Comparison of ENCODE assay signal across 7 cellular contexts in the genomic region with DNA sequence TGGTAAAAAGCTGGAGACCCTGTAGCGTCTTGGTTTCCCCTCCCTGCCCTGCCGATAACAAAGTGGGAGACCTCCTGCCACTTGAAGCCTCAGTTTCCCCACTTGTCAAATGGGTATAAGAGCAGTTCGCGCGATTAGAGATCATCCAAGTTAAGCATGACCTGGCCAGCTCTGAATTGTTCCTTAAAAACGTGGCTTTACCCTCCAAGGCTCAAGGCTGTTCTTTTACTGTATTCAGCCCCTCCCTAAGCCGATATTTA. TPM values are rescaled to one million over a fixed set of nuclear protein-coding genes. Genes with fewer than 3 reads are reported as not detected.
DNase-seq lines count a peak whose midpoint lies in the region; ATAC-seq, FAIRE-seq and TF ChIP-seq lines count a peak whose summit lies in the region.

No MANE protein-coding gene starts in this region.

- H3K36me3 ChIP-seq in H7 (replicated peaks; ENCODE audit: control insufficient read depth, insufficient read depth, low read length) (peaks cover 9% of the 10 kb centered on the region), psoas muscle (ENCODE audit: insufficient read depth in 1 of 2, low read depth in 1 of 2) (peaks cover 0 to 14% of the 10 kb centered on the region in 2 donors)

- no peak for FAIRE-seq in RCC 7860 (lab: Jason Lieb, UNC)

- peak overlapping the region; percentile 49 for H3K4me3 ChIP-seq in H7 (ENCODE audit: insufficient read depth, low read depth, low read length)
- peak overlapping the region; percentile 99 for H3K4me3 ChIP-seq in epithelial cell of esophagus (ENCODE audit: low read length)
- peak overlapping the region; percentile 87 for H3K4me3 ChIP-seq in psoas muscle

- peak overlapping the region; percentile 92 for H3K27ac ChIP-seq in psoas muscle

- no peaks in the 10 kb centered on the region for H3K27me3 ChIP-seq in H7 (ENCODE audit: control insufficient read depth, insufficient read depth, low read length)
- H3K27me3 ChIP-seq in psoas muscle (ENCODE audit: insufficient read depth in 3 of 3, low read length in 2 of 3): no peaks in the 10 kb centered on the region

- intact Hi-C loops in psoas muscle (cut with DNase I): loop anchor here in 1 of 2 donors (5.0 kb wide), 3 partner anchors 41 to 124 kb away; a partner anchor contains a TSS

- TF ChIP-seq CTCF in epithelial cell of esophagus (IDR thresholded peaks at IDR 0.05; ENCODE audit: insufficient read depth, low read depth, low read length, missing control alignments) (no peak), psoas muscle (IDR thresholded peaks at IDR 0.05) (no peak)

- DNase-seq in H7 (no peak), RCC 7860 (ENCODE audit: low spot score) (peak; percentile 8), epithelial cell of esophagus (ENCODE audit: low read depth) (no peak), psoas muscle (no peak), NK-92 (lab: John Stamatoyannopoulos, UW; ENCODE audit: unreplicated experiment) (no peak), activated gamma-delta T cell (lab: John Stamatoyannopoulos, UW) (no peak), AG08396 (ENCODE audit: low spot score) (no peak)

- WGBS in psoas muscle, 3 donors: 1 to 6% (median 2%) methylated on average over 7 of the region's 7 CpGs

- no peaks in the 10 kb centered on the region for H3K9me3 ChIP-seq in psoas muscle

- ATAC-seq in psoas muscle: no peak

- peaks cover 26% of the 10 kb centered on the region for H3K4me1 ChIP-seq in psoas muscle

RNA-seq across cellular contexts. Expression of a gene that starts 0.4 kb away (rescaled TPM):
- total RNA-seq in H7 (2014; rRNA removed; shearing (Covaris generic)): 34.1 and 48.9 TPM in 2 replicates
- 10 to 100 TPM; 29.0 to 48.1 (median 37.3) TPM for total RNA-seq in psoas muscle
- polyA plus RNA-seq in psoas muscle: 10 to 100 TPM; 17.4 to 31.2 (median 28.6) TPM

RNA-seq across cellular contexts. Expression of a gene that starts 11.2 kb away (rescaled TPM):
- 186 and 218 TPM in 2 replicates for total RNA-seq in H7 (2014; rRNA removed; shearing (Covaris generic))
- 100 to 1,000 TPM in 3 of 4 donors, 10 to 100 TPM in 1; 78.6 to 124 (median 108) TPM for total RNA-seq in psoas muscle
- 100 to 1,000 TPM; 183 to 309 (median 187) TPM for polyA plus RNA-seq in psoas muscle

RNA-seq across cellular contexts. Expression of a gene that starts 14.0 kb away (rescaled TPM):
- 113 and 166 TPM in 2 replicates for total RNA-seq in H7 (2014; rRNA removed; shearing (Covaris generic))
- 10 to 100 TPM; 43.0 to 52.8 (median 51.0) TPM for total RNA-seq in psoas muscle
- 100 to 1,000 TPM in 1 of 3 donors, 10 to 100 TPM in 2; 75.6 to 135 (median 98.5) TPM for polyA plus RNA-seq in psoas muscle

RNA-seq across cellular contexts. Expression of a gene that starts 26.9 kb away (rescaled TPM):
- total RNA-seq in H7 (2014; rRNA removed; shearing (Covaris generic)): 15.3 and 21.2 TPM in 2 replicates
- 1 to 10 TPM; 1.2 to 2.2 (median 1.6) TPM for total RNA-seq in psoas muscle
- 1 to 10 TPM; 4.1 to 9.2 (median 4.4) TPM for polyA plus RNA-seq in psoas muscle

RNA-seq across cellular contexts. Expression of a gene that starts 28.3 kb away (rescaled TPM):
- 0.37 and 1.5 TPM in 2 replicates for total RNA-seq in H7 (2014; rRNA removed; shearing (Covaris generic))
- not detected for total RNA-seq in psoas muscle
- polyA plus RNA-seq in psoas muscle: under 1 TPM; 0.04 to 0.37 (median 0.08) TPM

Comparison
In these comparisons a context has a peak if more than half of its experiments do, and no peak if none do; other contexts are left out.
1. H3K4me3 ChIP-seq: peak in every context shown above with its lines; median percentile 99 in epithelial cell of esophagus; 87 in psoas muscle; 49 in H7.